In the genomic region with DNA sequence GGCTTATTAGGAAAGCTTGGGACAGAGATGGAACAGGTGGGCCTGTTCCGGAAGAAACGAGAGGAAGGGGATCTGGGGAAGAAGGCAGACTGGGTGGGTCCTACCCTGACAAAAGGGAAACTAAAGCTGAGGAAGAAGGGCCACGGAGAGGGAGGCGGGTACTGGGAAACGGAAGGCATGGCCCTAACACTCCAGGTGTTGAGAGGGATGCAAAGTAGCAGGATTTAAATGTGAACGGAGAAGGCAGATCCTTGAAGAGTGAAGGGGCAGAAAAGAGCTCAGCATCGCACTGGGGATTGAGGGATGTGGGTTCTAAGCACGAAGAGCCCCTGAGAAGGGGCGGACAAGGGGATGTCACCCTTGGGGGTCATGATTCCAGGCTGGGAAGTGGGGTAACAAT, we compare ENCODE assay signal across 8 cellular contexts. TPM values are rescaled to one million over a fixed set of nuclear protein-coding genes. Genes with fewer than 3 reads are reported as not detected.
A peak's percentile ranks its signal among the peaks of the same experiment; 100 is the strongest.
DNase-seq lines count a peak whose midpoint lies in the region; ATAC-seq and TF ChIP-seq lines count a peak whose summit lies in the region.

No MANE protein-coding gene starts in this region.

- peak overlapping the region; percentile 48 for H3K27ac Mint-ChIP-seq in Calu3 (ENCODE audit: unreplicated experiment)
- peak overlapping the region; percentile 78 for H3K27ac Mint-ChIP-seq in chondrocyte (ENCODE audit: unreplicated experiment)
- peak overlapping the region; percentile 47 to 96 (median 92) for H3K27ac Mint-ChIP-seq in naive B cell

- TF ChIP-seq CTCF in Calu3 (IDR thresholded peaks at IDR 0.05; ENCODE audit: unreplicated experiment) (no peak), LNCaP clone FGC (IDR thresholded peaks at IDR 0.05; ENCODE audit: control insufficient read depth, extremely low read depth, insufficient read depth) (no peak), chondrocyte (IDR thresholded peaks at IDR 0.05) (no peak)

- intact Hi-C loops in Calu3 (cut with micrococcal nuclease; ENCODE audit: unreplicated experiment), result no loop called here

- DNase-seq in Calu3 (no peak), LNCaP clone FGC (ENCODE audit: low read depth) (no peak), chondrocyte (ENCODE audit: low spot score) (no peak), naive B cell (no peak), GDM1 (lab: John Stamatoyannopoulos, UW) (no peak), NCI-H1436 treated with DMSO at 0.1 percent for 48 hours (lab: John Stamatoyannopoulos, UW) (no peak)

- no peak for ATAC-seq in naive B cell (ENCODE audit: low read depth in 2 of 2)
- no peak for ATAC-seq in HG03442 (IDR thresholded peaks at IDR 0.05; ENCODE audit: unreplicated experiment)
- ATAC-seq in GM19023 (IDR thresholded peaks at IDR 0.05; ENCODE audit: unreplicated experiment), result no peak

- H3K9me3 Mint-ChIP-seq in Calu3 (ENCODE audit: low read depth, unreplicated experiment) (no peaks in the 10 kb centered on the region), chondrocyte (ENCODE audit: low read depth) (no peaks in the 10 kb centered on the region), naive B cell (no peaks in the 10 kb centered on the region)

- CTCF ChIA-PET in Calu3 (lab: Charles Lee), result no interaction called here

- H3K4me3 ChIP-seq in LNCaP clone FGC (ENCODE audit: low read depth, low read length), result peak overlapping the region; percentile 82

- H3K4me1 Mint-ChIP-seq in Calu3 (ENCODE audit: low read depth, unreplicated experiment) (no peaks in the 10 kb centered on the region), chondrocyte (ENCODE audit: low read depth) (peaks cover 42% of the 10 kb centered on the region), naive B cell (peaks cover 32 to 35% (median 35%) of the 10 kb centered on the region in 3 donors)

- H3K27me3 Mint-ChIP-seq in Calu3 (ENCODE audit: unreplicated experiment), result no peaks in the 10 kb centered on the region
- H3K27me3 Mint-ChIP-seq in chondrocyte (ENCODE audit: low read depth), result no peaks in the 10 kb centered on the region
- H3K27me3 Mint-ChIP-seq in naive B cell, result no peaks in the 10 kb centered on the region

- BruUV-seq in Calu3 (replicated peaks; lab: Mats Ljungman, UMichigan), result no TSS peak

- peak overlapping the region; percentile 83 for H3K4me3 Mint-ChIP-seq in Calu3 (ENCODE audit: low read depth, unreplicated experiment)
- H3K4me3 Mint-ChIP-seq in chondrocyte (ENCODE audit: unreplicated experiment), result peak overlapping the region; percentile 99
- H3K4me3 Mint-ChIP-seq in naive B cell, result peak overlapping the region; percentile 87 to 98 (median 96)

- peaks cover 14% of the 10 kb centered on the region for H3K36me3 Mint-ChIP-seq in Calu3 (ENCODE audit: insufficient read depth, unreplicated experiment)
- H3K36me3 Mint-ChIP-seq in chondrocyte (ENCODE audit: low read depth), result no peaks in the 10 kb centered on the region
- H3K36me3 Mint-ChIP-seq in naive B cell, result no peaks in the 10 kb centered on the region

RNA-seq across cellular contexts. Expression of gene STIMATE, which starts 0.7 kb away (rescaled TPM):
- total RNA-seq in Calu3 (2022) (11.7 and 13.3 TPM in 2 replicates), chondrocyte (18.7 to 19.0 TPM (median 18.9 TPM) in 3 replicates)
- polyA plus RNA-seq in naive B cell (ENCODE audit: low read depth in 6 of 6), result 10 to 100 TPM in 1 of 6 donors, 1 to 10 TPM in 5; 3.6 to 10.2 (median 5.9) TPM
